Comparison of ENCODE assay signal across 13 cellular contexts in genomic region chr2:233356546-233357308, GRCh38. TPM values are rescaled to one million over a fixed set of nuclear protein-coding genes. Genes with fewer than 3 reads are reported as not detected.
DNase-seq lines count a peak whose midpoint lies in the region; ATAC-seq and TF ChIP-seq lines count a peak whose summit lies in the region.
"Had no signal": no experiment of that assay in that cellular context is flagged by ENCODE, and none has a peak within 500 bp of the region (broad histone marks: within the 10 kb centered on the region; RNA-seq: fewer than 3 reads in every experiment).

No MANE protein-coding gene starts in this region.

- peak overlapping the region; percentile 87 for H3K4me3 ChIP-seq in CD8-positive, alpha-beta T cell (ENCODE audit: low read depth, low read length)
- no peak overlapping the region for H3K4me3 ChIP-seq in tibial nerve

- intact Hi-C loops in CD8-positive, alpha-beta T cell (cut with DNase I, micrococcal nuclease), result loop anchor here (1.0 to 10.0 kb wide), 3 partner anchors 23 to 292 kb away; partner anchors contain the start of gene INPP5D (in 1 of the 2)
- intact Hi-C loops in natural killer cell (cut with micrococcal nuclease), result loop anchor here (5.0 kb wide), 1 partner anchor 104 kb away; the partner anchor contains the start of gene ATG16L1

- peaks cover 57% of the 10 kb centered on the region for H3K4me1 ChIP-seq in CD8-positive, alpha-beta T cell (ENCODE audit: insufficient read depth, low read length)
- peaks cover 0 to 40% (median 17%) of the 10 kb centered on the region in 4 donors for H3K4me1 ChIP-seq in tibial nerve

- WGBS in tibial nerve, 2 donors, result 69 to 80% methylated on average over 4 of the region's 4 CpGs

- no peaks in the 10 kb centered on the region for H3K9me3 Mint-ChIP-seq in CD8-positive, alpha-beta T cell
- no peaks in the 10 kb centered on the region for H3K9me3 Mint-ChIP-seq in activated naive CD8-positive, alpha-beta T cell (ENCODE audit: low read depth)
- H3K9me3 Mint-ChIP-seq in natural killer cell, result no peaks in the 10 kb centered on the region

- H3K4me3 Mint-ChIP-seq in CD8-positive, alpha-beta T cell, result peak overlapping the region; percentile 92
- H3K4me3 Mint-ChIP-seq in activated naive CD8-positive, alpha-beta T cell, result peak overlapping the region; percentile 96
- H3K4me3 Mint-ChIP-seq in natural killer cell, result peak overlapping the region; percentile 83

- H3K9me3 ChIP-seq in CD8-positive, alpha-beta T cell (ENCODE audit: low read length), result no peaks in the 10 kb centered on the region
- no peaks in the 10 kb centered on the region for H3K9me3 ChIP-seq in tibial nerve
- H3K9me3 ChIP-seq: vagina had no signal

- peaks cover 42% of the 10 kb centered on the region for H3K36me3 Mint-ChIP-seq in CD8-positive, alpha-beta T cell
- H3K36me3 Mint-ChIP-seq in activated naive CD8-positive, alpha-beta T cell, result peaks cover 18% of the 10 kb centered on the region
- H3K36me3 Mint-ChIP-seq in natural killer cell, result no peaks in the 10 kb centered on the region

- TF ChIP-seq POLR2A in GM19099 (IDR thresholded peaks at IDR 0.05; ENCODE audit: extremely low read depth, insufficient read length, low read depth), result peak; percentile 15
- TF ChIP-seq POLR2A in tibial nerve (IDR thresholded peaks at IDR 0.05), result no peak

- peak overlapping the region; percentile 83 for H3K27ac Mint-ChIP-seq in CD8-positive, alpha-beta T cell
- H3K27ac Mint-ChIP-seq in activated naive CD8-positive, alpha-beta T cell, result peak overlapping the region; percentile 69
- H3K27ac Mint-ChIP-seq in natural killer cell, result peak overlapping the region; percentile 86 to 93

- no peaks in the 10 kb centered on the region for H3K27me3 Mint-ChIP-seq in CD8-positive, alpha-beta T cell (ENCODE audit: low read depth)
- H3K27me3 Mint-ChIP-seq in activated naive CD8-positive, alpha-beta T cell, result no peaks in the 10 kb centered on the region
- no peaks in the 10 kb centered on the region for H3K27me3 Mint-ChIP-seq in natural killer cell (ENCODE audit: low read depth in 2 of 2)

- DNase-seq in CD8-positive, alpha-beta T cell, result peak in 1 of 7 experiments; percentile 19
- DNase-seq in natural killer cell, result no peak
- no peak for DNase-seq in DMS79 (lab: John Stamatoyannopoulos, UW)
- no peak for DNase-seq in SW480 (ENCODE audit: low spot score)
- no peak for DNase-seq in tibial nerve (ENCODE audit: low spot score in 2 of 2)
- DNase-seq: NCI-H1694 treated with DMSO at 0.1 percent for 48 hours; stimulated activated CD4-positive, alpha-beta T cell treated with anti-CD3 and anti-CD28 coated beads, Interleukin-2, amount 100 ng/mL, for 24 hours had no signal

- peaks cover 72% of the 10 kb centered on the region for H3K4me1 Mint-ChIP-seq in CD8-positive, alpha-beta T cell (ENCODE audit: low read depth)
- H3K4me1 Mint-ChIP-seq in activated naive CD8-positive, alpha-beta T cell (ENCODE audit: low read depth), result peaks cover 72% of the 10 kb centered on the region
- H3K4me1 Mint-ChIP-seq in natural killer cell, result peaks cover 75 to 82% of the 10 kb centered on the region in 2 donors

- TF ChIP-seq EP300 in tibial nerve (IDR thresholded peaks at IDR 0.05), result no peak

- no peaks in the 10 kb centered on the region for H3K36me3 ChIP-seq in CD8-positive, alpha-beta T cell (ENCODE audit: insufficient read depth, low read length)
- no peaks in the 10 kb centered on the region for H3K36me3 ChIP-seq in tibial nerve
- H3K36me3 ChIP-seq: vagina had no signal

- no peak for TF ChIP-seq CTCF in CD8-positive, alpha-beta T cell (IDR thresholded peaks at IDR 0.05)
- TF ChIP-seq CTCF in natural killer cell (IDR thresholded peaks at IDR 0.05) (no peak), tibial nerve (IDR thresholded peaks at IDR 0.05) (no peak)

- ATAC-seq in CD8-positive, alpha-beta T cell, result no peak
- no peak for ATAC-seq in natural killer cell
- no peak for ATAC-seq in GM21526 (IDR thresholded peaks at IDR 0.05; ENCODE audit: low FRiP score, unreplicated experiment)

- CTCF ChIA-PET in CD8-positive, alpha-beta T cell (lab: Charles Lee), result interaction anchor here (0.7 to 3.5 kb wide), 9 partner anchors 15 to 302 kb away, joined by 3 to 13 read pairs (median 4); no protein-coding TSS in a partner anchor

- no peak overlapping the region for H3K27ac ChIP-seq in CD8-positive, alpha-beta T cell (ENCODE audit: low read depth, low read length)
- no peak overlapping the region for H3K27ac ChIP-seq in tibial nerve
- H3K27ac ChIP-seq: epithelial cell of prostate, vagina had no signal

- no peaks in the 10 kb centered on the region for H3K27me3 ChIP-seq in CD8-positive, alpha-beta T cell (ENCODE audit: insufficient read depth, low read length)
- no peaks in the 10 kb centered on the region for H3K27me3 ChIP-seq in tibial nerve
- H3K27me3 ChIP-seq: vagina had no signal

- POLR2A ChIA-PET in CD8-positive, alpha-beta T cell (lab: Charles Lee), result interaction anchor here (0.7 to 1.5 kb wide), 4 partner anchors 25 to 65 kb away, joined by 3 to 6 read pairs (median 4); no protein-coding TSS in a partner anchor

RNA-seq across cellular contexts. Expression of gene DGKD, which starts 2.4 kb away (rescaled TPM):
- total RNA-seq in CD8-positive, alpha-beta T cell, result 100 to 1,000 TPM; 209 to 244 TPM
- total RNA-seq in natural killer cell, result 100 to 1,000 TPM; 299 to 456 (median 329) TPM
- total RNA-seq in tibial nerve, result 10 to 100 TPM in 1 of 4 donors, 1 to 10 TPM in 3; 6.5 to 11.7 (median 7.4) TPM

RNA-seq across cellular contexts. Expression of gene SAG, which starts 49.1 kb away (rescaled TPM):
- under 1 TPM; 0.05 to 0.19 TPM for total RNA-seq in CD8-positive, alpha-beta T cell
- under 1 TPM; 0.11 to 0.33 (median 0.12) TPM for total RNA-seq in natural killer cell
- not detected for total RNA-seq in tibial nerve
- total RNA-seq: lower leg skin, vagina had no signal

Comparison
In these comparisons a context has a peak if more than half of its experiments do, and no peak if none do; other contexts are left out.
1. RNA of gene DGKD, which starts 2.4 kb away (total RNA-seq): 299 to 456 TPM in natural killer cell and 209 to 244 TPM in CD8-positive, alpha-beta T cell; 6.5 to 11.7 TPM in tibial nerve; every median in the first group is over 10 times any median in the second.
2. Peak in every context shown above with its lines, with median percentiles within 50 percentile points of each other: H3K27ac Mint-ChIP-seq and H3K4me3 Mint-ChIP-seq.